ENCODE assay signal across 1 cellular context in the genomic region with DNA sequence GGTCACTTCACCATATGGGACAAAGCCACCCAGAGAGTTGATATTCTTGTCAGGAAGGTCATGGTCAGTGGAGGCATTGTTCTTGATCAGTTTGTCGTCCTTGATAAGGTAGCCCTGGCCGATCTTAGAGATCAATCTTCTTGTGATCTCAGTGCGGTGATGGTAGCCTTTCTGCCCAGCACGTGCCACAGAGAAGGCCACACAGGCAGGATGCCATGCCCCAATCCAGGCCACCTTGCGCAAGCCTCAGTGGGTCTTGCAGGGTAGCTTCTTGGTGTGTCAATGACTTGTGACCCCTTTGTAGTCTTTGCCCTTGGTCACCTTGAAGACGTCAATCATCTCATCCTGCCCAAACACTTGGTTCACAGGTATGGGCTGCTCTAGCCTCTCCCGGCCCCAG.
TF ChIP-seq lines count a peak whose summit lies in the region.

No MANE protein-coding gene starts in this region.

TF ChIP-seq in H1, 55 proteins besides CTCF, POLR2A, EP300 and RAD21 (continued from another document):
- TF ChIP-seq, protein P1, sequence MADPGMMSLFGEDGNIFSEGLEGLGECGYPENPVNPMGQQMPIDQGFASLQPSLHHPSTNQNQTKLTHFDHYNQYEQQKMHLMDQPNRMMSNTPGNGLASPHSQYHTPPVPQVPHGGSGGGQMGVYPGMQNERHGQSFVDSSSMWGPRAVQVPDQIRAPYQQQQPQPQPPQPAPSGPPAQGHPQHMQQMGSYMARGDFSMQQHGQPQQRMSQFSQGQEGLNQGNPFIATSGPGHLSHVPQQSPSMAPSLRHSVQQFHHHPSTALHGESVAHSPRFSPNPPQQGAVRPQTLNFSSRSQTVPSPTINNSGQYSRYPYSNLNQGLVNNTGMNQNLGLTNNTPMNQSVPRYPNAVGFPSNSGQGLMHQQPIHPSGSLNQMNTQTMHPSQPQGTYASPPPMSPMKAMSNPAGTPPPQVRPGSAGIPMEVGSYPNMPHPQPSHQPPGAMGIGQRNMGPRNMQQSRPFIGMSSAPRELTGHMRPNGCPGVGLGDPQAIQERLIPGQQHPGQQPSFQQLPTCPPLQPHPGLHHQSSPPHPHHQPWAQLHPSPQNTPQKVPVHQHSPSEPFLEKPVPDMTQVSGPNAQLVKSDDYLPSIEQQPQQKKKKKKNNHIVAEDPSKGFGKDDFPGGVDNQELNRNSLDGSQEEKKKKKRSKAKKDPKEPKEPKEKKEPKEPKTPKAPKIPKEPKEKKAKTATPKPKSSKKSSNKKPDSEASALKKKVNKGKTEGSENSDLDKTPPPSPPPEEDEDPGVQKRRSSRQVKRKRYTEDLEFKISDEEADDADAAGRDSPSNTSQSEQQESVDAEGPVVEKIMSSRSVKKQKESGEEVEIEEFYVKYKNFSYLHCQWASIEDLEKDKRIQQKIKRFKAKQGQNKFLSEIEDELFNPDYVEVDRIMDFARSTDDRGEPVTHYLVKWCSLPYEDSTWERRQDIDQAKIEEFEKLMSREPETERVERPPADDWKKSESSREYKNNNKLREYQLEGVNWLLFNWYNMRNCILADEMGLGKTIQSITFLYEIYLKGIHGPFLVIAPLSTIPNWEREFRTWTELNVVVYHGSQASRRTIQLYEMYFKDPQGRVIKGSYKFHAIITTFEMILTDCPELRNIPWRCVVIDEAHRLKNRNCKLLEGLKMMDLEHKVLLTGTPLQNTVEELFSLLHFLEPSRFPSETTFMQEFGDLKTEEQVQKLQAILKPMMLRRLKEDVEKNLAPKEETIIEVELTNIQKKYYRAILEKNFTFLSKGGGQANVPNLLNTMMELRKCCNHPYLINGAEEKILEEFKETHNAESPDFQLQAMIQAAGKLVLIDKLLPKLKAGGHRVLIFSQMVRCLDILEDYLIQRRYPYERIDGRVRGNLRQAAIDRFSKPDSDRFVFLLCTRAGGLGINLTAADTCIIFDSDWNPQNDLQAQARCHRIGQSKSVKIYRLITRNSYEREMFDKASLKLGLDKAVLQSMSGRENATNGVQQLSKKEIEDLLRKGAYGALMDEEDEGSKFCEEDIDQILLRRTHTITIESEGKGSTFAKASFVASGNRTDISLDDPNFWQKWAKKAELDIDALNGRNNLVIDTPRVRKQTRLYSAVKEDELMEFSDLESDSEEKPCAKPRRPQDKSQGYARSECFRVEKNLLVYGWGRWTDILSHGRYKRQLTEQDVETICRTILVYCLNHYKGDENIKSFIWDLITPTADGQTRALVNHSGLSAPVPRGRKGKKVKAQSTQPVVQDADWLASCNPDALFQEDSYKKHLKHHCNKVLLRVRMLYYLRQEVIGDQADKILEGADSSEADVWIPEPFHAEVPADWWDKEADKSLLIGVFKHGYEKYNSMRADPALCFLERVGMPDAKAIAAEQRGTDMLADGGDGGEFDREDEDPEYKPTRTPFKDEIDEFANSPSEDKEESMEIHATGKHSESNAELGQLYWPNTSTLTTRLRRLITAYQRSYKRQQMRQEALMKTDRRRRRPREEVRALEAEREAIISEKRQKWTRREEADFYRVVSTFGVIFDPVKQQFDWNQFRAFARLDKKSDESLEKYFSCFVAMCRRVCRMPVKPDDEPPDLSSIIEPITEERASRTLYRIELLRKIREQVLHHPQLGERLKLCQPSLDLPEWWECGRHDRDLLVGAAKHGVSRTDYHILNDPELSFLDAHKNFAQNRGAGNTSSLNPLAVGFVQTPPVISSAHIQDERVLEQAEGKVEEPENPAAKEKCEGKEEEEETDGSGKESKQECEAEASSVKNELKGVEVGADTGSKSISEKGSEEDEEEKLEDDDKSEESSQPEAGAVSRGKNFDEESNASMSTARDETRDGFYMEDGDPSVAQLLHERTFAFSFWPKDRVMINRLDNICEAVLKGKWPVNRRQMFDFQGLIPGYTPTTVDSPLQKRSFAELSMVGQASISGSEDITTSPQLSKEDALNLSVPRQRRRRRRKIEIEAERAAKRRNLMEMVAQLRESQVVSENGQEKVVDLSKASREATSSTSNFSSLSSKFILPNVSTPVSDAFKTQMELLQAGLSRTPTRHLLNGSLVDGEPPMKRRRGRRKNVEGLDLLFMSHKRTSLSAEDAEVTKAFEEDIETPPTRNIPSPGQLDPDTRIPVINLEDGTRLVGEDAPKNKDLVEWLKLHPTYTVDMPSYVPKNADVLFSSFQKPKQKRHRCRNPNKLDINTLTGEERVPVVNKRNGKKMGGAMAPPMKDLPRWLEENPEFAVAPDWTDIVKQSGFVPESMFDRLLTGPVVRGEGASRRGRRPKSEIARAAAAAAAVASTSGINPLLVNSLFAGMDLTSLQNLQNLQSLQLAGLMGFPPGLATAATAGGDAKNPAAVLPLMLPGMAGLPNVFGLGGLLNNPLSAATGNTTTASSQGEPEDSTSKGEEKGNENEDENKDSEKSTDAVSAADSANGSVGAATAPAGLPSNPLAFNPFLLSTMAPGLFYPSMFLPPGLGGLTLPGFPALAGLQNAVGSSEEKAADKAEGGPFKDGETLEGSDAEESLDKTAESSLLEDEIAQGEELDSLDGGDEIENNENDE (IDR thresholded peaks at IDR 0.05; ENCODE audit: insufficient replicate concordance, low read length): no peak
TF ChIP-seq in H1: peak in this region for 0.
